Comparison of ENCODE assay signal across 1 cellular context in genomic region chr10:128419466-128420019, GRCh38.
TF ChIP-seq lines count a peak whose summit lies in the region.

No MANE protein-coding gene starts in this region.

TF ChIP-seq in SK-N-SH, 30 proteins besides CTCF, POLR2A, EP300 and RAD21 (continued from another document):
- TF ChIP-seq, protein P1, sequence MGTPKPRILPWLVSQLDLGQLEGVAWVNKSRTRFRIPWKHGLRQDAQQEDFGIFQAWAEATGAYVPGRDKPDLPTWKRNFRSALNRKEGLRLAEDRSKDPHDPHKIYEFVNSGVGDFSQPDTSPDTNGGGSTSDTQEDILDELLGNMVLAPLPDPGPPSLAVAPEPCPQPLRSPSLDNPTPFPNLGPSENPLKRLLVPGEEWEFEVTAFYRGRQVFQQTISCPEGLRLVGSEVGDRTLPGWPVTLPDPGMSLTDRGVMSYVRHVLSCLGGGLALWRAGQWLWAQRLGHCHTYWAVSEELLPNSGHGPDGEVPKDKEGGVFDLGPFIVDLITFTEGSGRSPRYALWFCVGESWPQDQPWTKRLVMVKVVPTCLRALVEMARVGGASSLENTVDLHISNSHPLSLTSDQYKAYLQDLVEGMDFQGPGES (IDR thresholded peaks at IDR 0.05; ENCODE audit: low read depth, low read length) = no peak
- TF ChIP-seq RFX5 (IDR thresholded peaks at IDR 0.05; ENCODE audit: low read length) (no peak), FOSL2 (IDR thresholded peaks at IDR 0.05; ENCODE audit: borderline replicate concordance, low read depth) (no peak), MEF2A (IDR thresholded peaks at IDR 0.05; ENCODE audit: borderline replicate concordance, low read depth) (no peak)
